ENCODE assay signal across 21 cellular contexts in genomic region chr12:5500326-5500659, GRCh38.
"Had no signal": no experiment of that assay in that cellular context is flagged by ENCODE, and none has a peak within 500 bp of the region (broad histone marks: within the 10 kb centered on the region; RNA-seq: fewer than 3 reads in every experiment).

No MANE protein-coding gene starts in this region.

- ATAC-seq: activated CD4-positive, CD25-positive, alpha-beta regulatory T cell treated with anti-CD3 and anti-CD28 coated beads, Interleukin-2, amount 50 U/mL, for 24 hours; activated CD8-positive, alpha-beta memory T cell treated with anti-CD3 and anti-CD28 coated beads, Interleukin-2, amount 10 ng/mL, durations not matched to agents 7 days and 5 days; activated CD8-positive, alpha-beta T cell treated with anti-CD3 and anti-CD28 coated beads for 36 hours; activated naive CD8-positive, alpha-beta T cell treated with anti-CD3 and anti-CD28 coated beads, Interleukin-2, amount 50 U/mL, for 24 hours; gastrocnemius medialis; lower lobe of right lung; natural killer cell; sciatic nerve; stimulated activated naive B cell treated with anti-CD40 and anti-IgM and Interleukin-4, amounts not matched to agents 10 μg/mL and 1 μg/mL and 100 μg/mL, for 72 hours; T-cell had no signal

- H3K27me3 ChIP-seq: gastrocnemius medialis had no signal

- DNase-seq: activated CD4-positive, alpha-beta T cell treated with anti-CD3 and anti-CD28 coated beads, Interleukin-2, amount 10 ng/mL, durations not matched to agents 24 days and 14 days; activated CD8-positive, alpha-beta memory T cell treated with anti-CD3 and anti-CD28 coated beads, Interleukin-2, amount 10 ng/mL, durations not matched to agents 7 days and 5 days; activated CD8-positive, alpha-beta T cell treated with anti-CD3 and anti-CD28 coated beads for 36 hours; activated gamma-delta T cell; activated naive CD4-positive, alpha-beta T cell treated with anti-CD3 and anti-CD28 coated beads, Interleukin-2, amount 50 U/mL, for 16 hours; activated naive CD8-positive, alpha-beta T cell treated with anti-CD3 and anti-CD28 coated beads, Interleukin-2, amount 50 U/mL, for 24 hours; activated T-cell treated with anti-CD3 and anti-CD28 coated beads for 4 hours; anterior cingulate cortex; effector memory CD4-positive, alpha-beta T cell; gastrocnemius medialis; lower lobe of right lung; mesendoderm; natural killer cell; stimulated activated CD4-positive, alpha-beta T cell treated with anti-CD3 and anti-CD28 coated beads, Interleukin-2, amount 100 ng/mL, for 48 hours; stimulated activated CD8-positive, alpha-beta memory T cell treated with anti-CD3 and anti-CD28 coated beads, Interleukin-4, amount 100 ng/mL, for 48 hours; stimulated activated naive B cell treated with anti-CD40 and anti-IgM and Interleukin-4, amounts not matched to agents 10 μg/mL and 1 μg/mL and 100 μg/mL, for 72 hours; T-cell had no signal

- H3K36me3 ChIP-seq: gastrocnemius medialis, lower lobe of right lung, thoracic aorta had no signal

- H3K9me3 ChIP-seq: gastrocnemius medialis, lower lobe of right lung, thoracic aorta had no signal

- H3K4me3 ChIP-seq: gastrocnemius medialis, lower lobe of right lung, thoracic aorta had no signal

- H3K4me1 ChIP-seq: gastrocnemius medialis, lower lobe of right lung had no signal

- H3K27ac ChIP-seq: gastrocnemius medialis, lower lobe of right lung, thoracic aorta, VCaP had no signal
